Comparison of ENCODE assay signal across 9 cellular contexts in genomic region chr7:144027070-144027469, GRCh38. TPM values are rescaled to one million over a fixed set of nuclear protein-coding genes. Genes with fewer than 3 reads are reported as not detected.
DNase-seq lines count a peak whose midpoint lies in the region; ATAC-seq and TF ChIP-seq lines count a peak whose summit lies in the region.
"Had no signal": no experiment of that assay in that cellular context is flagged by ENCODE, and none has a peak within 500 bp of the region (broad histone marks: within the 10 kb centered on the region; RNA-seq: fewer than 3 reads in every experiment).

No MANE protein-coding gene starts in this region.

- H3K36me3 ChIP-seq in GM23338 (ENCODE audit: insufficient read depth) (no peaks in the 10 kb centered on the region), Peyer's patch (no peaks in the 10 kb centered on the region)

- no peaks in the 10 kb centered on the region for H3K79me2 ChIP-seq in GM23338 (replicated peaks; ENCODE audit: insufficient read depth)

- TF ChIP-seq POLR2A in Peyer's patch (IDR thresholded peaks at IDR 0.05) (no peak), lower leg skin (IDR thresholded peaks at IDR 0.05) (no peak)

- no peaks in the 10 kb centered on the region for H3K9me2 ChIP-seq in GM23338 (ENCODE audit: insufficient read depth)

- TF ChIP-seq CTCF in GM23338 (conservative IDR thresholded peaks at IDR 0.05; ENCODE audit: low read depth in 2 of 2) (peak; percentile 59 to 61), Peyer's patch (IDR thresholded peaks at IDR 0.05) (peak in 4 of 6 experiments; percentile 10 to 73 (median 66)), fibroblast of villous mesenchyme (IDR thresholded peaks at IDR 0.05; ENCODE audit: insufficient read depth, low read depth, low read length) (peak; percentile 64), lower leg skin (IDR thresholded peaks at IDR 0.05) (no peak)

- H3K4me1 Mint-ChIP-seq in GM23338, result peaks cover 4% of the 10 kb centered on the region

- H3F3A ChIP-seq in GM23338 (replicated peaks; ENCODE audit: low read depth), result no peaks in the 10 kb centered on the region

- no peaks in the 10 kb centered on the region for H4K20me1 ChIP-seq in GM23338 (replicated peaks; ENCODE audit: insufficient read depth)

- no peak overlapping the region for H3K27ac Mint-ChIP-seq in GM23338

- H3K4me1 ChIP-seq in GM23338 (ENCODE audit: insufficient read depth), result peaks cover 4% of the 10 kb centered on the region; the same call in 1 of the 2 replicates
- no peaks in the 10 kb centered on the region for H3K4me1 ChIP-seq in Peyer's patch

- no peaks in the 10 kb centered on the region for H3K27me3 Mint-ChIP-seq in GM23338 (ENCODE audit: insufficient read depth, low read depth, poor library complexity)

- intact Hi-C loops in sciatic nerve (cut with DNase I), result no loop called here
- intact Hi-C loops in lower leg skin (cut with DNase I; ENCODE audit: low total_unique reads), result no loop called here

- H3K9me3 Mint-ChIP-seq in GM23338, result no peaks in the 10 kb centered on the region

- no peak overlapping the region for H3K4me3 ChIP-seq in GM23338
- no peak overlapping the region for H3K4me3 ChIP-seq in Peyer's patch
- H3K4me3 ChIP-seq in fibroblast of villous mesenchyme (ENCODE audit: low read depth, low read length), result no peak overlapping the region
- H3K4me3 ChIP-seq in lower leg skin (ENCODE audit: low read depth, poor library complexity, severe bottlenecking), result no peak overlapping the region

- peak; percentile 22 for DNase-seq in GM23338 (ENCODE audit: low spot score)
- DNase-seq in Peyer's patch, result no peak
- DNase-seq in fibroblast of villous mesenchyme (ENCODE audit: low read depth), result peak; percentile 57
- no peak for DNase-seq in sciatic nerve (ENCODE audit: low spot score)
- no peak for DNase-seq in NCI-H524 treated with DMSO at 0.1 percent for 48 hours (lab: John Stamatoyannopoulos, UW)
- DNase-seq in T-helper 9 cell, result no peak
- DNase-seq in lower leg skin (ENCODE audit: low spot score in 2 of 2), result no peak
- no peak for DNase-seq in CD1c-positive myeloid dendritic cell (ENCODE audit: extremely low spot score)
- DNase-seq: T1000 had no signal

- H3K4me3 Mint-ChIP-seq in GM23338, result no peak overlapping the region

- no peaks in the 10 kb centered on the region for H3K9me3 ChIP-seq in Peyer's patch

- H3K4me2 ChIP-seq in GM23338, result no peak overlapping the region

- H3K27ac ChIP-seq in GM23338 (ENCODE audit: low read depth) (no peak overlapping the region), Peyer's patch (no peak overlapping the region)

- WGBS in lower leg skin, 2 donors, result 7 to 11% methylated on average over 3 of the region's 3 CpGs

- no peaks in the 10 kb centered on the region for H3K36me3 Mint-ChIP-seq in GM23338 (ENCODE audit: low read depth)

- ATAC-seq in GM23338, result no peak
- ATAC-seq in sciatic nerve, result peak; percentile 62

- H2AFZ ChIP-seq in GM23338, result no peak overlapping the region

- H3K27me3 ChIP-seq in GM23338 (ENCODE audit: insufficient read depth), result no peaks in the 10 kb centered on the region
- no peaks in the 10 kb centered on the region for H3K27me3 ChIP-seq in Peyer's patch

TF ChIP-seq in GM23338, 12 proteins besides CTCF, POLR2A, EP300 and RAD21 (continues in another document):
- no peak for TF ChIP-seq ZNF331 (CRISPR knock-in tag; IDR thresholded peaks at IDR 0.05; ENCODE audit: low read depth)
- TF ChIP-seq CREB1 (CRISPR knock-in tag; IDR thresholded peaks at IDR 0.05; ENCODE audit: low read depth), result no peak
- TF ChIP-seq JUNB (IDR thresholded peaks at IDR 0.05; ENCODE audit: unreplicated experiment), result no peak
- TF ChIP-seq ETS1 (IDR thresholded peaks at IDR 0.05), result no peak
- no peak for TF ChIP-seq EZH2 (IDR thresholded peaks at IDR 0.05; ENCODE audit: low read depth, unreplicated experiment)
- no peak for TF ChIP-seq POLR2AphosphoS5 (IDR thresholded peaks at IDR 0.05; ENCODE audit: low read depth)
- TF ChIP-seq NANOG (IDR thresholded peaks at IDR 0.05; ENCODE audit: borderline replicate concordance), result no peak
- TF ChIP-seq ZNF462 (CRISPR knock-in tag; IDR thresholded peaks at IDR 0.05), result no peak

RNA-seq across cellular contexts. Expression of gene OR2A5, which starts 21.7 kb away (rescaled TPM):
- not detected in 2 replicates for total RNA-seq in GM23338 (2014; rRNA removed; shearing (Covaris generic))
- polyA plus RNA-seq in GM23338 (2016; fragmentation: Nextera tagmentation; extraction: Ambion mirVana), result not detected in 2 replicates
- total RNA-seq in Peyer's patch, result not detected
- not detected in 2 replicates for total RNA-seq in fibroblast of villous mesenchyme
- not detected for total RNA-seq in sciatic nerve
- not detected for total RNA-seq in lower leg skin

RNA-seq across cellular contexts. Expression of gene OR6B1, which starts 26.9 kb away (rescaled TPM):
- not detected in 2 replicates for total RNA-seq in GM23338 (2014; rRNA removed; shearing (Covaris generic))
- not detected in 2 replicates for polyA plus RNA-seq in GM23338 (2016; fragmentation: Nextera tagmentation; extraction: Ambion mirVana)
- total RNA-seq in Peyer's patch (not detected), fibroblast of villous mesenchyme (under 0.01 TPM in 1 of 2 replicates, not detected in the other), sciatic nerve (not detected), lower leg skin (not detected)

RNA-seq across cellular contexts. Expression of gene OR2A25, which starts 42.5 kb away (rescaled TPM):
- total RNA-seq in GM23338 (2014; rRNA removed; shearing (Covaris generic)), result not detected in 2 replicates
- not detected in 2 replicates for polyA plus RNA-seq in GM23338 (2016; fragmentation: Nextera tagmentation; extraction: Ambion mirVana)
- total RNA-seq in Peyer's patch (not detected), fibroblast of villous mesenchyme (not detected in 2 replicates), sciatic nerve (not detected), lower leg skin (not detected)

RNA-seq across cellular contexts. Expression of gene OR2A12, which starts 59.0 kb away (rescaled TPM):
- not detected in 2 replicates for total RNA-seq in GM23338 (2014; rRNA removed; shearing (Covaris generic))
- not detected in 2 replicates for polyA plus RNA-seq in GM23338 (2016; fragmentation: Nextera tagmentation; extraction: Ambion mirVana)
- total RNA-seq in Peyer's patch (not detected), fibroblast of villous mesenchyme (not detected in 2 replicates), sciatic nerve (not detected), lower leg skin (not detected)

Comparison
In these comparisons a context has a peak if more than half of its experiments do, and no peak if none do; other contexts are left out.
1. DNase-seq: peak in GM23338 (single experiment) and fibroblast of villous mesenchyme (single experiment); none in Peyer's patch (0 of 3), sciatic nerve (single experiment), NCI-H524 treated with DMSO at 0.1 percent for 48 hours (single experiment), T-helper 9 cell (single experiment), lower leg skin (0 of 2) and CD1c-positive myeloid dendritic cell (single experiment).
2. CTCF ChIP-seq: peak in GM23338 (2 of 2), Peyer's patch (4 of 6) and fibroblast of villous mesenchyme (single experiment); none in lower leg skin (0 of 3).